Comparison of ENCODE assay signal across 11 cellular contexts in genomic region chr2:29063646-29064372, GRCh38. TPM values are rescaled to one million over a fixed set of nuclear protein-coding genes. Genes with fewer than 3 reads are reported as not detected.
DNase-seq lines count a peak whose midpoint lies in the region; ATAC-seq, FAIRE-seq and TF ChIP-seq lines count a peak whose summit lies in the region.
"Had no signal": no experiment of that assay in that cellular context is flagged by ENCODE, and none has a peak within 500 bp of the region (broad histone marks: within the 10 kb centered on the region; RNA-seq: fewer than 3 reads in every experiment).

No MANE protein-coding gene starts in this region.

- H3K4me1 ChIP-seq in small intestine (ENCODE audit: control insufficient read depth in 2 of 2, insufficient read depth in 1 of 2, low read depth in 1 of 2, low read length in 1 of 2): no peaks in the 10 kb centered on the region

- peaks cover 44% of the 10 kb centered on the region for H3K4me1 Mint-ChIP-seq in type B pancreatic cell (ENCODE audit: unreplicated experiment)
- H3K4me1 Mint-ChIP-seq in naive thymus-derived CD8-positive, alpha-beta T cell: peaks cover 0 to 8% (median 3%) of the 10 kb centered on the region in 4 donors

- intact Hi-C loops in dorsolateral prefrontal cortex (cut with DNase I): loop anchor here (5.0 to 10.0 kb wide), 2 partner anchors 99 to 133 kb away; no protein-coding TSS in a partner anchor

- no peaks in the 10 kb centered on the region for H3K9me3 ChIP-seq in small intestine (ENCODE audit: control insufficient read depth, low read depth)
- H3K9me3 ChIP-seq: neutrophil had no signal

- H3K27ac ChIP-seq in dorsolateral prefrontal cortex (peak overlapping the region in 56 of 59 donors; percentile 18 to 98 (median 89)), small intestine (ENCODE audit: low read depth in 1 of 2, low read length in 1 of 2) (peak overlapping the region in 1 of 2 donors; percentile 29)
- H3K27ac ChIP-seq: neutrophil had no signal

- H3K9me3 Mint-ChIP-seq in type B pancreatic cell: no peaks in the 10 kb centered on the region
- no peaks in the 10 kb centered on the region for H3K9me3 Mint-ChIP-seq in naive thymus-derived CD8-positive, alpha-beta T cell

- no peak for TF ChIP-seq CTCF in dorsolateral prefrontal cortex (IDR thresholded peaks at IDR 0.05 in 54 of 56, conservative IDR thresholded peaks at IDR 0.05 in 2 of 56; ENCODE audit: low read depth in 1 of 56, partially characterized antibody in 56 of 56)
- TF ChIP-seq CTCF in type B pancreatic cell (conservative IDR thresholded peaks at IDR 0.05): no peak

- DNase-seq in activated CD8-positive, alpha-beta memory T cell treated with anti-CD3 and anti-CD28 coated beads, Interleukin-2, amount 50 U/mL, for 48 hours: peak; percentile 20
- no peak for DNase-seq in activated CD8-positive, alpha-beta memory T cell treated with anti-CD3 and anti-CD28 coated beads, Interleukin-2, amount 50 U/mL, for 4 hours
- peak in 6 of 10 donors; percentile 40 to 53 (median 47) for DNase-seq in dorsolateral prefrontal cortex
- peak; percentile 57 for DNase-seq in myocyte (ENCODE audit: low read depth)
- DNase-seq in type B pancreatic cell (ENCODE audit: extremely low spot score, unreplicated experiment): peak; percentile 48
- DNase-seq in small intestine: no peak
- DNase-seq in naive thymus-derived CD8-positive, alpha-beta T cell: no peak
- DNase-seq: activated CD4-positive, alpha-beta T cell treated with anti-CD3 and anti-CD28 coated beads, Interleukin-2, amount 50 U/mL, for 1 hour had no signal

- peak overlapping the region in 28 of 59 donors; percentile 4 to 49 (median 24) for H3K4me3 ChIP-seq in dorsolateral prefrontal cortex
- H3K4me3 ChIP-seq in small intestine (ENCODE audit: low read depth in 1 of 2, low read length in 2 of 2): no peak overlapping the region

- H3K36me3 Mint-ChIP-seq in type B pancreatic cell: no peaks in the 10 kb centered on the region
- H3K36me3 Mint-ChIP-seq in naive thymus-derived CD8-positive, alpha-beta T cell: no peaks in the 10 kb centered on the region

- FAIRE-seq in small intestine (lab: Jason Lieb, UNC): no peak
- FAIRE-seq: A204.1 had no signal

- ATAC-seq in naive thymus-derived CD8-positive, alpha-beta T cell: no peak
- ATAC-seq in GM21390 (IDR thresholded peaks at IDR 0.05; ENCODE audit: unreplicated experiment): no peak

- no peaks in the 10 kb centered on the region for H3K36me3 ChIP-seq in small intestine (ENCODE audit: control insufficient read depth in 2 of 2, insufficient read depth in 2 of 2, low read length in 2 of 2)
- H3K36me3 ChIP-seq: neutrophil had no signal

- no peaks in the 10 kb centered on the region for H3K27me3 ChIP-seq in dorsolateral prefrontal cortex
- no peaks in the 10 kb centered on the region for H3K27me3 ChIP-seq in small intestine (ENCODE audit: control insufficient read depth in 2 of 2, insufficient read depth in 2 of 2, low read length in 2 of 2)
- H3K27me3 ChIP-seq: neutrophil had no signal

- H3K4me3 Mint-ChIP-seq in type B pancreatic cell: peak overlapping the region; percentile 28
- no peak overlapping the region for H3K4me3 Mint-ChIP-seq in naive thymus-derived CD8-positive, alpha-beta T cell

- peaks cover 4% of the 10 kb centered on the region for H3K27me3 Mint-ChIP-seq in type B pancreatic cell
- H3K27me3 Mint-ChIP-seq in naive thymus-derived CD8-positive, alpha-beta T cell: no peaks in the 10 kb centered on the region

- POLR2A ChIA-PET in naive thymus-derived CD8-positive, alpha-beta T cell (lab: Charles Lee): no interaction called here

- 73 to 87% (median 82%) methylated on average over 20 of the region's 20 CpGs for WGBS in small intestine, 3 donors

- no peak overlapping the region for H3K27ac Mint-ChIP-seq in type B pancreatic cell
- H3K27ac Mint-ChIP-seq in naive thymus-derived CD8-positive, alpha-beta T cell: peak overlapping the region in 1 of 10 donors; percentile 11

RNA-seq across cellular contexts. Expression of gene PCARE, which starts 10.5 kb away (rescaled TPM):
- total RNA-seq in dorsolateral prefrontal cortex (1 to 10 TPM in 7 of 120 experiments, under 1 TPM in 113; 0.07 to 1.8 (median 0.38) TPM), myocyte (0.31 and 0.32 TPM in 2 replicates), type B pancreatic cell (ENCODE audit: low replicate concordance) (not detected in 2 replicates)
- polyA plus RNA-seq in myocyte (2012): 0.06 TPM
- not detected for polyA plus RNA-seq in small intestine
- total RNA-seq in naive thymus-derived CD8-positive, alpha-beta T cell: not detected
- polyA plus RNA-seq in naive thymus-derived CD8-positive, alpha-beta T cell: not detected

RNA-seq across cellular contexts. Expression of gene CLIP4, which starts 51.4 kb away (rescaled TPM):
- 100 to 1,000 TPM in 27 of 120 experiments, 10 to 100 TPM in 93; 65.7 to 139 (median 91.4) TPM for total RNA-seq in dorsolateral prefrontal cortex
- 126 and 129 TPM in 2 replicates for total RNA-seq in myocyte
- polyA plus RNA-seq in myocyte (2012): 43.7 TPM
- total RNA-seq in type B pancreatic cell (ENCODE audit: low replicate concordance): 12.1 and 14.7 TPM in 2 replicates
- polyA plus RNA-seq in small intestine: 1 to 10 TPM in 2 of 3 donors, under 1 TPM in 1; 0.67 to 5.8 (median 1.6) TPM
- total RNA-seq in naive thymus-derived CD8-positive, alpha-beta T cell: 10 to 100 TPM; 56.1 to 59.0 TPM
- polyA plus RNA-seq in naive thymus-derived CD8-positive, alpha-beta T cell: 10 to 100 TPM; 18.7 to 20.6 (median 18.8) TPM

Comparison
In these comparisons a context has a peak if more than half of its experiments do, and no peak if none do; other contexts are left out.
1. DNase-seq: peak in activated CD8-positive, alpha-beta memory T cell treated with anti-CD3 and anti-CD28 coated beads, Interleukin-2, amount 50 U/mL, for 48 hours (single experiment), dorsolateral prefrontal cortex (6 of 10), myocyte (single experiment) and type B pancreatic cell (single experiment); none in activated CD8-positive, alpha-beta memory T cell treated with anti-CD3 and anti-CD28 coated beads, Interleukin-2, amount 50 U/mL, for 4 hours (single experiment), small intestine (single experiment) and naive thymus-derived CD8-positive, alpha-beta T cell (0 of 10).